Comparison of ENCODE assay signal across 11 cellular contexts in genomic region chr2:232334136-232334884, GRCh38. TPM values are rescaled to one million over a fixed set of nuclear protein-coding genes. Genes with fewer than 3 reads are reported as not detected.
DNase-seq lines count a peak whose midpoint lies in the region; ATAC-seq, FAIRE-seq and TF ChIP-seq lines count a peak whose summit lies in the region.
"Not testable (repeated sequence)": the region's sequence is repeated elsewhere in the genome, so short reads cannot be mapped to it uniquely, and the experiment has no call there.
"Had no signal": no experiment of that assay in that cellular context is flagged by ENCODE, and none has a peak within 500 bp of the region (broad histone marks: within the 10 kb centered on the region; RNA-seq: fewer than 3 reads in every experiment).

No MANE protein-coding gene starts in this region.

- not testable (repeated sequence) for H3K36me3 ChIP-seq in RWPE2 (ENCODE audit: low read depth); kidney (ENCODE audit: control insufficient read depth in 1 of 2, insufficient read depth in 2 of 2, low read length in 2 of 2); ovary; upper lobe of right lung

- not testable (repeated sequence) for TF ChIP-seq EP300 in ovary (IDR thresholded peaks at IDR 0.05)

- H3K4me1 ChIP-seq in RWPE2 (ENCODE audit: insufficient read depth, poor library complexity, severe bottlenecking); kidney (ENCODE audit: control insufficient read depth in 1 of 2, insufficient read depth in 1 of 2, low read depth in 1 of 2, low read length in 2 of 2); ovary (ENCODE audit: insufficient read depth); upper lobe of right lung: not testable (repeated sequence)

- not testable (repeated sequence) for H3K27me3 ChIP-seq in RWPE2 (ENCODE audit: insufficient read depth, poor library complexity, severe bottlenecking); ovary; upper lobe of right lung

- not testable (repeated sequence) for TF ChIP-seq CTCF in RWPE2 (IDR thresholded peaks at IDR 0.05; ENCODE audit: poor library complexity, severe bottlenecking); glutamatergic neuron (IDR thresholded peaks at IDR 0.05; ENCODE audit: partially characterized antibody, unreplicated experiment); kidney (IDR thresholded peaks at IDR 0.05; ENCODE audit: borderline replicate concordance, extremely low read depth, insufficient read depth); mesothelial cell of epicardium (IDR thresholded peaks at IDR 0.05; ENCODE audit: unreplicated experiment); ovary (IDR thresholded peaks at IDR 0.05); upper lobe of right lung (IDR thresholded peaks at IDR 0.05)

- not testable (repeated sequence) for H3K27ac Mint-ChIP-seq in activated CD4-positive, alpha-beta T cell treated with anti-CD3 and anti-CD28 coated beads, Interleukin-2, amount 10 ng/mL, durations not matched to agents 7 days and 5 days; glutamatergic neuron (ENCODE audit: unreplicated experiment); mesothelial cell of epicardium

- H3K9ac ChIP-seq in kidney (ENCODE audit: low read length in 2 of 2): not testable (repeated sequence)

- FAIRE-seq in kidney (lab: Jason Lieb, UNC): not testable (repeated sequence)

- CTCF ChIA-PET in activated CD4-positive, alpha-beta T cell treated with anti-CD3 and anti-CD28 coated beads, Interleukin-2, amount 10 ng/mL, durations not matched to agents 7 days and 5 days (lab: Charles Lee): not testable (repeated sequence)

- H3K4me1 Mint-ChIP-seq in activated CD4-positive, alpha-beta T cell treated with anti-CD3 and anti-CD28 coated beads, Interleukin-2, amount 10 ng/mL, durations not matched to agents 7 days and 5 days; glutamatergic neuron (ENCODE audit: low read depth, unreplicated experiment); mesothelial cell of epicardium: not testable (repeated sequence)

- not testable (repeated sequence) for H3K4me3 ChIP-seq in RWPE2 (ENCODE audit: severe bottlenecking); kidney (ENCODE audit: low read length in 2 of 2); ovary; upper lobe of right lung

- not testable (repeated sequence) for H3K4me3 Mint-ChIP-seq in activated CD4-positive, alpha-beta T cell treated with anti-CD3 and anti-CD28 coated beads, Interleukin-2, amount 10 ng/mL, durations not matched to agents 7 days and 5 days; glutamatergic neuron (ENCODE audit: unreplicated experiment); mesothelial cell of epicardium

- ATAC-seq in RWPE2 (ENCODE audit: low read depth); upper lobe of right lung: not testable (repeated sequence)

- not testable (repeated sequence) for H3K36me3 Mint-ChIP-seq in activated CD4-positive, alpha-beta T cell treated with anti-CD3 and anti-CD28 coated beads, Interleukin-2, amount 10 ng/mL, durations not matched to agents 7 days and 5 days (ENCODE audit: low read depth); glutamatergic neuron (ENCODE audit: unreplicated experiment); mesothelial cell of epicardium

- H3K27me3 Mint-ChIP-seq in activated CD4-positive, alpha-beta T cell treated with anti-CD3 and anti-CD28 coated beads, Interleukin-2, amount 10 ng/mL, durations not matched to agents 7 days and 5 days; glutamatergic neuron (ENCODE audit: unreplicated experiment); mesothelial cell of epicardium (ENCODE audit: low read depth): not testable (repeated sequence)

- POLR2A ChIA-PET in activated CD4-positive, alpha-beta T cell treated with anti-CD3 and anti-CD28 coated beads, Interleukin-2, amount 10 ng/mL, durations not matched to agents 7 days and 5 days (lab: Charles Lee): not testable (repeated sequence)

- not testable (repeated sequence) for TF ChIP-seq POLR2A in ovary (IDR thresholded peaks at IDR 0.05)

- intact Hi-C loops in kidney (cut with DNase I); ovary (cut with DNase I); upper lobe of right lung (cut with DNase I): not testable (repeated sequence)

- 90 to 97% (median 91%) methylated on average over 15 to 30 of the region's 33 CpGs for WGBS in ovary, 3 donors

- not testable (repeated sequence) for H3K27ac ChIP-seq in RWPE2 (ENCODE audit: poor library complexity, severe bottlenecking); kidney (ENCODE audit: low read depth in 2 of 2, low read length in 2 of 2); ovary; upper lobe of right lung

- DNase-seq in RWPE2 (ENCODE audit: low spot score): peak; percentile 21
- DNase-seq in activated CD4-positive, alpha-beta T cell treated with anti-CD3 and anti-CD28 coated beads, Interleukin-2, amount 10 ng/mL, durations not matched to agents 7 days and 5 days: peak; percentile 5
- peak; percentile 54 for DNase-seq in activated effector memory CD4-positive, alpha-beta T cell treated with anti-CD3 and anti-CD28 coated beads, Interleukin-2, amount 50 U/mL, for 16 hours
- DNase-seq in glutamatergic neuron: peak; percentile 9
- peak; percentile 58 for DNase-seq in kidney
- DNase-seq in mesothelial cell of epicardium (ENCODE audit: low spot score in 2 of 2, unreplicated experiment in 2 of 2): peak; percentile 12 to 31
- peak in 4 of 5 donors; percentile 5 to 30 (median 10) for DNase-seq in ovary
- DNase-seq in upper lobe of right lung: peak; percentile 55

- not testable (repeated sequence) for H3K9me3 Mint-ChIP-seq in activated CD4-positive, alpha-beta T cell treated with anti-CD3 and anti-CD28 coated beads, Interleukin-2, amount 10 ng/mL, durations not matched to agents 7 days and 5 days; glutamatergic neuron (ENCODE audit: unreplicated experiment); mesothelial cell of epicardium

- H3K9me3 ChIP-seq in RWPE2 (ENCODE audit: severe bottlenecking); kidney (ENCODE audit: control insufficient read depth in 1 of 2, low read length in 2 of 2); ovary; upper lobe of right lung: not testable (repeated sequence)

RNA-seq across cellular contexts. Expression of gene ALPP, which starts 44.2 kb away (rescaled TPM):
- not detected for total RNA-seq in activated CD4-positive, alpha-beta T cell treated with anti-CD3 and anti-CD28 coated beads, Interleukin-2, amount 10 ng/mL, durations not matched to agents 7 days and 5 days
- total RNA-seq in glutamatergic neuron (ENCODE audit: unreplicated experiment) (0.34 TPM), kidney (not detected), mesothelial cell of epicardium (not detected in 3 replicates), ovary (10 to 100 TPM in 2 of 7 donors, 1 to 10 TPM in 1, under 1 TPM in 2, not detected in 2; 0.20 to 21.6 (median 8.5) TPM), upper lobe of right lung (9.5 TPM)
- polyA plus RNA-seq in kidney (ENCODE audit: insufficient read depth, low read depth, low replicate concordance) (not detected), ovary (not detected)
- total RNA-seq: CD8-positive, alpha-beta T cell; GM12878 had no signal
- polyA plus RNA-seq: AG04450 had no signal

Comparison
In these comparisons a context has a peak if more than half of its experiments do, and no peak if none do; other contexts are left out.
1. DNase-seq: peak in every context shown above with its lines; median percentile 58 in kidney; 55 in upper lobe of right lung; 54 in activated effector memory CD4-positive, alpha-beta T cell treated with anti-CD3 and anti-CD28 coated beads, Interleukin-2, amount 50 U/mL, for 16 hours; 22 in mesothelial cell of epicardium; 21 in RWPE2; 10 in ovary; 9 in glutamatergic neuron; 5 in activated CD4-positive, alpha-beta T cell treated with anti-CD3 and anti-CD28 coated beads, Interleukin-2, amount 10 ng/mL, durations not matched to agents 7 days and 5 days.